In the genomic region with DNA sequence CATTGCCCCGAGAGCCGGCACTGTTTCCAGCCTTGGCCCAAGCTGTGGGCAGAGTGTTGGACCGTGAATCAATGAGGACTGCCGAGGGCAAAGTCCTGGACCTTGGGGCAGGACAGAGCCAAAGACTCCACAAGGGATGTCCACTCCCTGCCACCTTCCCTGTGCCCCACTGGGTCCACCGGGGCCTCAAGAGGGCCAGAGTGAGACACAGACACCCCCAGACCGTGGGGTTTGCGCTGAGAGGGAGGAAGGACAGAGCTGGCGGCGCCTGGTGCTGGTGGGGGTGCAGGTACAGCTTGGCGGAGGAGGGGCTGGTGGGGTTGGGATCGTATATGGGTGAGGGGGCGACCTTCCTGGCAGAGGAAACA, we compare ENCODE assay signal across 1 cellular context.
TF ChIP-seq lines count a peak whose summit lies in the region.

No MANE protein-coding gene starts in this region.

TF ChIP-seq in endothelial cell of umbilical vein, 7 proteins besides CTCF, POLR2A, EP300 and RAD21:
- TF ChIP-seq MYC (IDR thresholded peaks at IDR 0.05; ENCODE audit: low read depth, low read length): no peak
- TF ChIP-seq POLR2AphosphoS5 (IDR thresholded peaks at IDR 0.05; ENCODE audit: insufficient read depth, low read depth, low read length): no peak
- TF ChIP-seq FOS (IDR thresholded peaks at IDR 0.05; ENCODE audit: borderline replicate concordance, insufficient read depth, low read length): no peak
- no peak for TF ChIP-seq JUN (IDR thresholded peaks at IDR 0.05; ENCODE audit: borderline replicate concordance, insufficient read depth, insufficient read length, low read depth)
- no peak for TF ChIP-seq GATA2 (IDR thresholded peaks at IDR 0.05; ENCODE audit: insufficient read depth, insufficient read length, low read depth, low read length)
- no peak for TF ChIP-seq EZH2 (IDR thresholded peaks at IDR 0.05; ENCODE audit: borderline replicate concordance, low read depth, low read length, severe bottlenecking)
- TF ChIP-seq, protein P1, sequence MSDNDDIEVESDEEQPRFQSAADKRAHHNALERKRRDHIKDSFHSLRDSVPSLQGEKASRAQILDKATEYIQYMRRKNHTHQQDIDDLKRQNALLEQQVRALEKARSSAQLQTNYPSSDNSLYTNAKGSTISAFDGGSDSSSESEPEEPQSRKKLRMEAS (IDR thresholded peaks at IDR 0.05; ENCODE audit: insufficient read depth, insufficient read length): no peak
